In the genomic region with DNA sequence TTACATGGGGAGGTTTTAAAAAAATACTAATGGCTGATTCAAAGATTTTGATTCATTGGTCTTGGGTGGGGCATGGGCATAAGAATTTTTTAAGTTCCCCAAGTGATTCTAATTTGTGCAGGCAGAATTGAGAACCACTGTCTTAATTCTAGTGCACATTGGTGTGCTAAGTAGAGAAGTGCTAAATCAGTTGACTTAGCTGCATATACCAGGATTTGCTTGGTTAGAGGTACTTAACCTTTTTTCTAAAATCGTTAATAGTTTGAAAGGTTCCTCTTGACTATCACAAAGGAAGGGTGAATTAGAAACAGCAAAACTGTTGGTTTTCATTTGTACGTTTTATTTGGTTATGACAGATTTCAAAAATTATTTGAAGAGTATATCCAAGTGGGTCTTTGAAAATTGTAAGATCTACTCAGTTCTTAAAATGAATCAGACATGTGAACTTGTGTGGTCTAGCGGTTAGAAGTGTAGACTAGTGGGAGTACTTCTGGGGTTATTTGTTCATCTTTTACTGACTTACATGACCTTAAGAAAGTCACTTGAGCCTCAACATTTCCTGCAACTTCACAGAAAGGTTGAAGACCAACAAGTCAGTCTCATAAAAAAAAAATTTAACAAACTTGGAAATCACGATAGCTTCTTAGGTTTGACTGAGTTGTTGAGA, we compare ENCODE assay signal across 17 cellular contexts.
DNase-seq lines count a peak whose midpoint lies in the region; ATAC-seq lines count a peak whose summit lies in the region.
"Had no signal": no experiment of that assay in that cellular context is flagged by ENCODE, and none has a peak within 500 bp of the region (broad histone marks: within the 10 kb centered on the region; RNA-seq: fewer than 3 reads in every experiment).

No MANE protein-coding gene starts in this region.

- H3K36me3 Mint-ChIP-seq in T-helper 17 cell (ENCODE audit: low read depth): peaks cover 3% of the 10 kb centered on the region
- peaks cover 9 to 24% (median 10%) of the 10 kb centered on the region in 3 donors for H3K36me3 Mint-ChIP-seq in naive thymus-derived CD8-positive, alpha-beta T cell

- POLR2A ChIA-PET in naive thymus-derived CD8-positive, alpha-beta T cell (lab: Charles Lee): interaction anchor here (0.9 kb wide), 1 partner anchor 15 kb away, joined by 5 read pairs; no protein-coding TSS in a partner anchor

- no peak overlapping the region for H3K4me3 Mint-ChIP-seq in T-helper 17 cell
- peak overlapping the region in 5 of 10 donors; percentile 2 to 41 (median 20) for H3K4me3 Mint-ChIP-seq in naive thymus-derived CD8-positive, alpha-beta T cell

- DNase-seq in activated CD4-positive, CD25-positive, alpha-beta regulatory T cell treated with anti-CD3 and anti-CD28 coated beads, Interleukin-2, amount 50 U/mL, for 72 hours: no peak
- no peak for DNase-seq in T-helper 17 cell
- peak in 3 of 10 donors; percentile 7 to 32 (median 10) for DNase-seq in naive thymus-derived CD8-positive, alpha-beta T cell
- no peak for DNase-seq in foreskin melanocyte
- DNase-seq in anterior cingulate cortex (lab: John Stamatoyannopoulos, UW): no peak
- no peak for DNase-seq in effector memory CD4-positive, alpha-beta T cell
- DNase-seq: 8988T; activated CD4-positive, alpha-beta T cell treated with anti-CD3 and anti-CD28 coated beads, Interleukin-2, amount 50 U/mL, for 4 hours; C1 segment of cervical spinal cord; DMS79 treated with DMSO at 0.1 percent for 48 hours; foreskin keratinocyte; IMR-90; NCI-H1092; spleen had no signal

- H3K4me1 ChIP-seq in effector memory CD4-positive, alpha-beta T cell (ENCODE audit: control insufficient read depth, insufficient read depth, low read length, poor library complexity, severe bottlenecking): no peaks in the 10 kb centered on the region
- H3K4me1 ChIP-seq: foreskin keratinocyte, prostate gland had no signal

- H3K4me3 ChIP-seq in effector memory CD4-positive, alpha-beta T cell (ENCODE audit: insufficient read depth, low read depth, low read length, poor library complexity, severe bottlenecking): no peak overlapping the region
- H3K4me3 ChIP-seq: prostate gland, spleen had no signal

- H3K27me3 ChIP-seq in effector memory CD4-positive, alpha-beta T cell (replicated peaks; ENCODE audit: control insufficient read depth, insufficient read depth, low read length, poor library complexity, severe bottlenecking): no peaks in the 10 kb centered on the region
- H3K27me3 ChIP-seq: foreskin keratinocyte, spleen had no signal

- H3K9me3 Mint-ChIP-seq in naive thymus-derived CD8-positive, alpha-beta T cell: no peaks in the 10 kb centered on the region

- ATAC-seq in activated CD4-positive, CD25-positive, alpha-beta regulatory T cell treated with anti-CD3 and anti-CD28 coated beads, Interleukin-2, amount 50 U/mL, for 24 hours: peak; percentile 95 to 97
- peak; percentile 52 for ATAC-seq in GM21526 (IDR thresholded peaks at IDR 0.05; ENCODE audit: low FRiP score, unreplicated experiment)
- ATAC-seq in T-helper 17 cell: peak; percentile 57
- peak; percentile 50 to 72 for ATAC-seq in naive thymus-derived CD8-positive, alpha-beta T cell
- ATAC-seq: foreskin keratinocyte had no signal

- H3K27ac ChIP-seq in effector memory CD4-positive, alpha-beta T cell (ENCODE audit: insufficient read depth, low read length, poor library complexity, severe bottlenecking): no peak overlapping the region
- H3K27ac ChIP-seq: foreskin keratinocyte, prostate gland had no signal

- peaks cover 4% of the 10 kb centered on the region for H3K36me3 ChIP-seq in effector memory CD4-positive, alpha-beta T cell (ENCODE audit: control insufficient read depth, insufficient read depth, low read length)
- H3K36me3 ChIP-seq: prostate gland had no signal

- peak overlapping the region; percentile 46 for H3K27ac Mint-ChIP-seq in T-helper 17 cell
- peak overlapping the region in 8 of 10 donors; percentile 1 to 69 (median 54) for H3K27ac Mint-ChIP-seq in naive thymus-derived CD8-positive, alpha-beta T cell

- no peaks in the 10 kb centered on the region for H3K27me3 Mint-ChIP-seq in T-helper 17 cell
- no peaks in the 10 kb centered on the region for H3K27me3 Mint-ChIP-seq in naive thymus-derived CD8-positive, alpha-beta T cell

- H3K4me1 Mint-ChIP-seq in T-helper 17 cell: peaks cover 29% of the 10 kb centered on the region
- H3K4me1 Mint-ChIP-seq in naive thymus-derived CD8-positive, alpha-beta T cell: peaks cover 28 to 54% (median 50%) of the 10 kb centered on the region in 4 donors

- H3K9me3 ChIP-seq in T-helper 17 cell (ENCODE audit: control insufficient read depth, low read length, poor library complexity, severe bottlenecking): no peaks in the 10 kb centered on the region
- no peaks in the 10 kb centered on the region for H3K9me3 ChIP-seq in effector memory CD4-positive, alpha-beta T cell (ENCODE audit: control insufficient read depth, low read length)
- H3K9me3 ChIP-seq: prostate gland, spleen had no signal
